10 cellular contexts compared by ENCODE assay signal in genomic region chr12:46263140-46264017, GRCh38. TPM values are rescaled to one million over a fixed set of nuclear protein-coding genes. Genes with fewer than 3 reads are reported as not detected.
DNase-seq lines count a peak whose midpoint lies in the region; ATAC-seq, FAIRE-seq and TF ChIP-seq lines count a peak whose summit lies in the region.
"Had no signal": no experiment of that assay in that cellular context is flagged by ENCODE, and none has a peak within 500 bp of the region (broad histone marks: within the 10 kb centered on the region; RNA-seq: fewer than 3 reads in every experiment).

No MANE protein-coding gene starts in this region.

- no peaks in the 10 kb centered on the region for H3K9me3 Mint-ChIP-seq in CD4-positive, alpha-beta T cell
- H3K9me3 Mint-ChIP-seq in nephron = no peaks in the 10 kb centered on the region

- no peak for FAIRE-seq in bronchial epithelial cell (lab: Jason Lieb, UNC)

- TF ChIP-seq POLR2A in tibial nerve (IDR thresholded peaks at IDR 0.05) (no peak), adrenal gland (IDR thresholded peaks at IDR 0.05) (no peak), vagina (IDR thresholded peaks at IDR 0.05) (no peak)

- H3K36me3 ChIP-seq in KMS-11 (ENCODE audit: insufficient read depth) (no peaks in the 10 kb centered on the region), bronchial epithelial cell (ENCODE audit: control insufficient read depth, insufficient read depth, low read length) (peaks cover 3% of the 10 kb centered on the region), tibial nerve (no peaks in the 10 kb centered on the region), adrenal gland (replicated peaks in 1 of 2) (no peaks in the 10 kb centered on the region), vagina (no peaks in the 10 kb centered on the region)

- no peak overlapping the region for H2AFZ ChIP-seq in KMS-11 (ENCODE audit: low read depth)

- POLR2A ChIA-PET in CD4-positive, alpha-beta T cell (lab: Charles Lee) = interaction anchor here (0.5 to 4.9 kb wide), 6 partner anchors 22 to 1641 kb away, joined by 3 to 176 read pairs (median 4); partner anchors contain the start of gene VDR

- peaks cover 100% of the 10 kb centered on the region for H3K79me2 ChIP-seq in KMS-11 (ENCODE audit: insufficient read depth, low read depth)

- no peaks in the 10 kb centered on the region for H3K27me3 ChIP-seq in CD4-positive, alpha-beta T cell (ENCODE audit: control insufficient read depth, insufficient read depth, low read length)
- H3K27me3 ChIP-seq in KMS-11 (ENCODE audit: insufficient read depth, low read depth) (no peaks in the 10 kb centered on the region), bronchial epithelial cell (ENCODE audit: control insufficient read depth, insufficient read depth, low read length) (no peaks in the 10 kb centered on the region), tibial nerve (peaks cover 0 to 17% of the 10 kb centered on the region in 2 donors), adrenal gland (no peaks in the 10 kb centered on the region), vagina (peaks cover 5% of the 10 kb centered on the region)
- H3K27me3 ChIP-seq: MG63 had no signal

- CTCF ChIA-PET in CD4-positive, alpha-beta T cell (lab: Charles Lee) = interaction anchor here (1.0 to 1.7 kb wide), 8 partner anchors 9 to 59 kb away, joined by 3 to 6 read pairs (median 4); no protein-coding TSS in a partner anchor

- TF ChIP-seq EP300 in tibial nerve (IDR thresholded peaks at IDR 0.05) = no peak

- ATAC-seq in CD4-positive, alpha-beta T cell (ENCODE audit: poor library complexity) = no peak
- ATAC-seq in GM18907 (IDR thresholded peaks at IDR 0.05; ENCODE audit: unreplicated experiment) = no peak

- H3K4me1 ChIP-seq in KMS-11 (ENCODE audit: low read depth, poor library complexity, severe bottlenecking) (peaks cover 65% of the 10 kb centered on the region), tibial nerve (peaks cover 0 to 18% (median 9%) of the 10 kb centered on the region in 4 donors), adrenal gland (replicated peaks in 1 of 2) (peaks cover 7 to 17% of the 10 kb centered on the region in 2 donors), vagina (peaks cover 46% of the 10 kb centered on the region)

- no peak overlapping the region for H3K9ac ChIP-seq in KMS-11

- 91 to 92% methylated on average over 6 of the region's 6 CpGs for WGBS in tibial nerve, 2 donors
- 91 to 95% (median 92%) methylated on average over 6 of the region's 6 CpGs for WGBS in adrenal gland, 4 donors

- H3K4me2 ChIP-seq in KMS-11 = 0 out of 2 replicates have a peak overlapping the region, but pooled peaks have one; percentile 2

- intact Hi-C loops in CD4-positive, alpha-beta T cell (cut with DNase I, micrococcal nuclease) = loop anchor here in 1 of 2 experiments (10.0 kb wide), 2 partner anchors 269 to 529 kb away; partner anchors contain the start of gene SCAF11
- intact Hi-C loops in adrenal gland (cut with DNase I) (no loop called here), vagina (cut with DNase I) (no loop called here)

- peak overlapping the region; percentile 67 for H3K4me3 Mint-ChIP-seq in CD4-positive, alpha-beta T cell
- H3K4me3 Mint-ChIP-seq in nephron = peak overlapping the region in 1 of 3 experiments; percentile 44

- H3K27ac Mint-ChIP-seq in CD4-positive, alpha-beta T cell = no peak overlapping the region
- H3K27ac Mint-ChIP-seq in nephron = peak overlapping the region in 2 of 3 experiments; percentile 45 to 67

- peaks cover 70% of the 10 kb centered on the region for H4K20me1 ChIP-seq in KMS-11 (ENCODE audit: insufficient read depth)

- peaks cover under 1% of the 10 kb centered on the region for H3K4me1 Mint-ChIP-seq in CD4-positive, alpha-beta T cell (ENCODE audit: low read depth)
- peaks cover 14% of the 10 kb centered on the region for H3K4me1 Mint-ChIP-seq in nephron

- H3K27ac ChIP-seq in CD4-positive, alpha-beta T cell (ENCODE audit: low read depth, low read length) = no peak overlapping the region
- H3K27ac ChIP-seq in KMS-11 (no peak overlapping the region), tibial nerve (no peak overlapping the region), adrenal gland (no peak overlapping the region), vagina (no peak overlapping the region)

- no peak for TF ChIP-seq CTCF in CD4-positive, alpha-beta T cell (IDR thresholded peaks at IDR 0.05)
- no peak; the same call in 1 of the 2 replicates for TF ChIP-seq CTCF in KMS-11 (conservative IDR thresholded peaks at IDR 0.05; ENCODE audit: low read depth, low read length)
- TF ChIP-seq CTCF in bronchial epithelial cell (IDR thresholded peaks at IDR 0.05; ENCODE audit: insufficient read depth, low read length, severe bottlenecking) = peak; percentile 26
- peak; percentile 18 to 46 (median 43) for TF ChIP-seq CTCF in nephron (IDR thresholded peaks at IDR 0.05; ENCODE audit: unreplicated experiment in 3 of 3)
- no peak for TF ChIP-seq CTCF in tibial nerve (IDR thresholded peaks at IDR 0.05)
- no peak for TF ChIP-seq CTCF in adrenal gland (IDR thresholded peaks at IDR 0.05)
- TF ChIP-seq CTCF in vagina (IDR thresholded peaks at IDR 0.05) = no peak

- H3K36me3 Mint-ChIP-seq in CD4-positive, alpha-beta T cell (ENCODE audit: low read depth) = peaks cover 29% of the 10 kb centered on the region
- no peaks in the 10 kb centered on the region for H3K36me3 Mint-ChIP-seq in nephron (ENCODE audit: low read depth)

- no peaks in the 10 kb centered on the region for H3K27me3 Mint-ChIP-seq in CD4-positive, alpha-beta T cell
- no peaks in the 10 kb centered on the region for H3K27me3 Mint-ChIP-seq in nephron (ENCODE audit: low read depth)

- no peak overlapping the region for H3K4me3 ChIP-seq in KMS-11 (IDR thresholded peaks at IDR 0.05; ENCODE audit: insufficient read depth, low read depth, low read length)
- H3K4me3 ChIP-seq in bronchial epithelial cell (ENCODE audit: low read depth, low read length) = no peak overlapping the region
- no peak overlapping the region for H3K4me3 ChIP-seq in tibial nerve
- H3K4me3 ChIP-seq in adrenal gland = no peak overlapping the region
- no peak overlapping the region for H3K4me3 ChIP-seq in vagina
- H3K4me3 ChIP-seq: MG63 had no signal

- H3K9me3 ChIP-seq in CD4-positive, alpha-beta T cell (ENCODE audit: control insufficient read depth, low read length) = no peaks in the 10 kb centered on the region
- H3K9me3 ChIP-seq in tibial nerve = no peaks in the 10 kb centered on the region
- H3K9me3 ChIP-seq in adrenal gland (replicated peaks in 1 of 3) = no peaks in the 10 kb centered on the region
- no peaks in the 10 kb centered on the region for H3K9me3 ChIP-seq in vagina
- H3K9me3 ChIP-seq: MG63 had no signal

- no peak for DNase-seq in CD4-positive, alpha-beta T cell
- DNase-seq in bronchial epithelial cell (ENCODE audit: low read depth) (no peak), tibial nerve (ENCODE audit: low spot score in 2 of 2) (no peak), adrenal gland (no peak), vagina (ENCODE audit: extremely low spot score in 2 of 2) (no peak)
- DNase-seq: anterior cingulate cortex, MG63 had no signal

RNA-seq across cellular contexts. Expression of gene SLC38A1, which starts 5.5 kb away (rescaled TPM):
- 100 to 1,000 TPM; 327 to 346 TPM for total RNA-seq in CD4-positive, alpha-beta T cell
- total RNA-seq in bronchial epithelial cell (188 and 263 TPM in 2 replicates), tibial nerve (10 to 100 TPM in 2 of 4 donors, 1 to 10 TPM in 2; 7.0 to 11.8 (median 9.5) TPM), adrenal gland (10 to 100 TPM in 2 of 8 donors, 1 to 10 TPM in 6; 4.5 to 14.7 (median 6.7) TPM), vagina (44.7 TPM)
- 10 to 100 TPM in 1 of 3 donors, 1 to 10 TPM in 2; 2.4 to 14.8 (median 2.9) TPM for polyA plus RNA-seq in adrenal gland

Comparison
In these comparisons a context has a peak if more than half of its experiments do, and no peak if none do; other contexts are left out.
1. CTCF ChIP-seq: peak in bronchial epithelial cell (single experiment) and nephron (3 of 3); none in CD4-positive, alpha-beta T cell (single experiment), KMS-11 (single experiment), tibial nerve (0 of 5), adrenal gland (0 of 6) and vagina (0 of 3).